8 cellular contexts compared by ENCODE assay signal in the genomic region with DNA sequence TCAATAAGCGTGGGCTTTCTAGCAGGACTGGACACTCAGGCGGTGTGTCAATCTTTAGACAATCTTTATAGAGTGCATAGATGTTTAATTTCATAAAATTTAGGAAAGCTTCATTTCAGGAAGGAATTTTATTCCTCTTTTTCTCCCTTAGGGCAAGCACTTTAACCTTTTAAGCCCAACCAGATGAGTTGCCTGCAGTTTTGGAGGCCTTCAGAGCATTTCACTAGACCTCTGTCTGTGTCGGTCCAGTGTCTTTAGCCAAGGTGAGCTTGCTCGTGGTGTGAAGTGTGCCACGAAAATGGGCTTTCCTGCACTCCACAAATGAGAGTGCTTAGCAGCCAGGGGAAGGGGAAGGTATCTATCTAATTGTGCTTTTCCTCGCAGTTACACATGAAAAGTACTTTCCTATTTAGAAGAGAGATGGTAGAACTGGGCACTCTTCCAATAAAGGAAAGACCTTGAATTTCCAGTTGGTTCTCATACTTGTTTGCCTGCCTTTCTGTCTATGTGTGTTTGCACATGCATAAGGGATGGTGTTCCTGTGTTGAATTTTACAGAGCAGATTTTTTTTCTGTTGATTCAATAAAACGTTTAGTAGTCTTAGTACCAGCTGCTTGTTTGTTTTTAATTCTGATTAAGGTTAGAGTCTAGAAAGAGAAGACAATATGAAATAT. TPM values are rescaled to one million over a fixed set of nuclear protein-coding genes. Genes with fewer than 3 reads are reported as not detected.
DNase-seq lines count a peak whose midpoint lies in the region; TF ChIP-seq lines count a peak whose summit lies in the region.

No MANE protein-coding gene starts in this region.

- H3K9ac ChIP-seq in colonic mucosa (ENCODE audit: low read depth in 2 of 2, low read length in 2 of 2) = no peak overlapping the region

- no peaks in the 10 kb centered on the region for H3K4me1 ChIP-seq in colonic mucosa
- no peaks in the 10 kb centered on the region for H3K4me1 ChIP-seq in neuron (ENCODE audit: insufficient read depth, low read length)

- TF ChIP-seq CTCF in colonic mucosa (IDR thresholded peaks at IDR 0.05) = no peak

- peak; percentile 50 for DNase-seq in COR-L47 (lab: John Stamatoyannopoulos, UW)
- DNase-seq in NCI-H2081 treated with DMSO at 0.1 percent for 48 hours (lab: John Stamatoyannopoulos, UW) = peak; percentile 33
- DNase-seq in colonic mucosa = no peak
- no peak for DNase-seq in OCI-M1 (lab: John Stamatoyannopoulos, UW)
- no peak for DNase-seq in SHP77 (lab: John Stamatoyannopoulos, UW)
- DNase-seq in NK-92 treated with Interleukin-12 subunit alpha and Interleukin-12 subunit beta, amount 100 ng/mL, for 24 hours (lab: John Stamatoyannopoulos, UW) = no peak
- DNase-seq in activated CD4-positive, CD25-positive, alpha-beta regulatory T cell (lab: John Stamatoyannopoulos, UW) = no peak

- intact Hi-C loops in colonic mucosa (cut with DNase I) = no loop called here

- H3K27me3 ChIP-seq in colonic mucosa (no peaks in the 10 kb centered on the region), neuron (ENCODE audit: insufficient read depth, low read length) (no peaks in the 10 kb centered on the region)

- H3K36me3 ChIP-seq in colonic mucosa = no peaks in the 10 kb centered on the region
- peaks cover 29% of the 10 kb centered on the region for H3K36me3 ChIP-seq in neuron (ENCODE audit: insufficient read depth, low read length)

- H3K9me3 ChIP-seq in colonic mucosa = no peaks in the 10 kb centered on the region
- peaks cover 3% of the 10 kb centered on the region for H3K9me3 ChIP-seq in neuron (ENCODE audit: low read length)

- H3K27ac ChIP-seq in colonic mucosa = no peak overlapping the region

- H2AFZ ChIP-seq in neuron (ENCODE audit: low read depth, low read length) = peak overlapping the region; percentile 90

- peak overlapping the region; percentile 46 for H3K4me3 ChIP-seq in colonic mucosa
- peak overlapping the region; percentile 59 for H3K4me3 ChIP-seq in neuron (ENCODE audit: low read length)

RNA-seq across cellular contexts. Expression of a gene that starts 53.6 kb away (rescaled TPM):
- total RNA-seq in colonic mucosa = not detected

Comparison
In these comparisons a context has a peak if more than half of its experiments do, and no peak if none do; other contexts are left out.
1. DNase-seq: peak in COR-L47 (single experiment) and NCI-H2081 treated with DMSO at 0.1 percent for 48 hours (single experiment); none in colonic mucosa (single experiment), OCI-M1 (single experiment), SHP77 (0 of 2), NK-92 treated with Interleukin-12 subunit alpha and Interleukin-12 subunit beta, amount 100 ng/mL, for 24 hours (single experiment) and activated CD4-positive, CD25-positive, alpha-beta regulatory T cell (0 of 4).